10 cellular contexts compared by ENCODE assay signal in genomic region chr6:117270121-117270959, GRCh38. TPM values are rescaled to one million over a fixed set of nuclear protein-coding genes. Genes with fewer than 3 reads are reported as not detected.
A peak's percentile ranks its signal among the peaks of the same experiment; 100 is the strongest.
DNase-seq lines count a peak whose midpoint lies in the region; ATAC-seq, FAIRE-seq and TF ChIP-seq lines count a peak whose summit lies in the region.
"Had no signal": no experiment of that assay in that cellular context is flagged by ENCODE, and none has a peak within 500 bp of the region (broad histone marks: within the 10 kb centered on the region; RNA-seq: fewer than 3 reads in every experiment).

No MANE protein-coding gene starts in this region.

- peaks cover 55% of the 10 kb centered on the region for H3K27me3 ChIP-seq in bronchial epithelial cell (ENCODE audit: control insufficient read depth, insufficient read depth, low read length)
- H3K27me3 ChIP-seq in thoracic aorta (replicated peaks; ENCODE audit: insufficient read depth) = peaks cover 39% of the 10 kb centered on the region

- no peak for TF ChIP-seq CTCF in bronchial epithelial cell (IDR thresholded peaks at IDR 0.05; ENCODE audit: insufficient read depth, low read length, severe bottlenecking)
- no peak for TF ChIP-seq CTCF in thoracic aorta (IDR thresholded peaks at IDR 0.05)

- peak; percentile 9 for DNase-seq in activated CD4-positive, alpha-beta T cell treated with anti-CD3 and anti-CD28 coated beads for 48 hours
- DNase-seq in activated CD4-positive, alpha-beta T cell treated with anti-CD3 and anti-CD28 coated beads, Interleukin-2, amount 50 U/mL, for 48 hours = no peak
- DNase-seq in bronchial epithelial cell (ENCODE audit: low read depth) (peak; percentile 13), left lobe of liver (ENCODE audit: low spot score) (no peak), thoracic aorta (ENCODE audit: low spot score) (no peak), DMS 273 (lab: John Stamatoyannopoulos, UW; ENCODE audit: unreplicated experiment) (no peak), H54 (ENCODE audit: insufficient read length, low spot score) (no peak), GM12892 (ENCODE audit: insufficient read length) (no peak)

- H3K36me3 ChIP-seq in bronchial epithelial cell (ENCODE audit: control insufficient read depth, insufficient read depth, low read length) = no peaks in the 10 kb centered on the region
- no peaks in the 10 kb centered on the region for H3K36me3 ChIP-seq in thoracic aorta

- H3K27ac ChIP-seq in thoracic aorta = no peak overlapping the region

- TF ChIP-seq POLR2A in H54 (IDR thresholded peaks at IDR 0.05; ENCODE audit: low read depth, low read length) (no peak), GM12892 (IDR thresholded peaks at IDR 0.05; ENCODE audit: low read depth, low read length) (no peak)

- FAIRE-seq in bronchial epithelial cell (lab: Jason Lieb, UNC) (no peak), H54 (lab: Jason Lieb, UNC) (no peak), GM12892 (lab: Jason Lieb, UNC) (no peak)

- peaks cover 13 to 23% of the 10 kb centered on the region in 2 donors for H3K4me1 ChIP-seq in thoracic aorta (ENCODE audit: control insufficient read depth in 1 of 2, low read depth in 2 of 2)

- H3K4me3 ChIP-seq in bronchial epithelial cell (ENCODE audit: low read depth, low read length) (peak overlapping the region; percentile 10), thoracic aorta (peak overlapping the region; percentile 60)

- peak; percentile 41 for ATAC-seq in left lobe of liver
- no peak for ATAC-seq in thoracic aorta (ENCODE audit: insufficient number of reproducible peaks, low FRiP score, low read depth)

- H3K9me3 ChIP-seq in thoracic aorta = no peaks in the 10 kb centered on the region

RNA-seq across cellular contexts. Expression of gene VGLL2, which starts 5.0 kb away (rescaled TPM):
- total RNA-seq in bronchial epithelial cell (not detected in 2 replicates), left lobe of liver (not detected), thoracic aorta (not detected)
- polyA plus RNA-seq in GM12892 (2012; ENCODE audit: missing spikeins) = not detected
- total RNA-seq: glomerular endothelial cell had no signal
- polyA plus RNA-seq: BJ had no signal

Comparison
In these comparisons a context has a peak if more than half of its experiments do, and no peak if none do; other contexts are left out.
1. DNase-seq: peak in activated CD4-positive, alpha-beta T cell treated with anti-CD3 and anti-CD28 coated beads for 48 hours (single experiment) and bronchial epithelial cell (single experiment); none in activated CD4-positive, alpha-beta T cell treated with anti-CD3 and anti-CD28 coated beads, Interleukin-2, amount 50 U/mL, for 48 hours (0 of 2), left lobe of liver (single experiment), thoracic aorta (single experiment), DMS 273 (single experiment), H54 (single experiment) and GM12892 (single experiment).